8 cellular contexts compared by ENCODE assay signal in the genomic region with DNA sequence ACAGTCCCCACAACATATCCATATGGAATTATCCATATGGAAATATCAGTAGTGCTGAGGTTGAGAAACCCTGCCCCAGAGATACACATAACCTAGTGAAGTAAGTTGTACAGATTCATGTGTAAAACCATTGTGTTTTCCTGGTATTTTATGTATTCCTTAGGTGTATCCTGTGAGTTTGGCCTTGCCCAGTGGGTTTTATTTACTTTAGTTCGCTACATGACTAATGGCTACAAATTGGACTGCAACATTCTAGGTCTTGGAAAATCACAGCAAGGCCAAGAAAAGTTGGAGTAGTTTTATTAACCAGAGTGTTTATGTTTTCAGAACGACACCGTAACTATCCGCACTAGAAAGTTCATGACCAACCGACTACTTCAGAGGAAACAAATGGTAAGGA. TPM values are rescaled to one million over a fixed set of nuclear protein-coding genes. Genes with fewer than 3 reads are reported as not detected.
DNase-seq lines count a peak whose midpoint lies in the region; ATAC-seq and TF ChIP-seq lines count a peak whose summit lies in the region.

No MANE protein-coding gene starts in this region.

- no peak for TF ChIP-seq CTCF in GM06990 (IDR thresholded peaks at IDR 0.05; ENCODE audit: insufficient read depth, low read length, poor library complexity, severe bottlenecking)
- TF ChIP-seq CTCF in RWPE2 (IDR thresholded peaks at IDR 0.05; ENCODE audit: poor library complexity, severe bottlenecking): no peak
- no peak for TF ChIP-seq CTCF in epithelial cell of proximal tubule (conservative IDR thresholded peaks at IDR 0.05; ENCODE audit: low read depth, low read length)
- TF ChIP-seq CTCF in psoas muscle (IDR thresholded peaks at IDR 0.05): no peak

- H3K27ac ChIP-seq in RWPE2 (ENCODE audit: poor library complexity, severe bottlenecking): peak overlapping the region; percentile 67
- H3K27ac ChIP-seq in psoas muscle: peak overlapping the region; percentile 83

- ATAC-seq in RWPE2 (ENCODE audit: low read depth): no peak
- ATAC-seq in psoas muscle: no peak
- no peak for ATAC-seq in HG03097 (IDR thresholded peaks at IDR 0.05; ENCODE audit: low FRiP score, unreplicated experiment)
- no peak for ATAC-seq in HG02798 (IDR thresholded peaks at IDR 0.05; ENCODE audit: poor library complexity, unreplicated experiment)

- H3K4me1 ChIP-seq in RWPE2 (ENCODE audit: insufficient read depth, poor library complexity, severe bottlenecking) (peaks cover 30% of the 10 kb centered on the region), psoas muscle (peaks cover 52% of the 10 kb centered on the region)

- H3K36me3 ChIP-seq in GM06990 (ENCODE audit: control insufficient read depth, insufficient read depth, low read length): peaks cover 28% of the 10 kb centered on the region
- H3K36me3 ChIP-seq in RWPE2 (ENCODE audit: low read depth): peaks cover 59% of the 10 kb centered on the region
- peaks cover 17 to 52% of the 10 kb centered on the region in 2 donors for H3K36me3 ChIP-seq in psoas muscle (ENCODE audit: insufficient read depth in 1 of 2, low read depth in 1 of 2)

- 76 to 89% (median 81%) methylated on average over 5 of the region's 5 CpGs for WGBS in psoas muscle, 3 donors

- H3K4me3 ChIP-seq in GM06990 (replicated peaks; ENCODE audit: low read depth, low read length): peak overlapping the region; percentile 99
- peak overlapping the region; percentile 55 for H3K4me3 ChIP-seq in RWPE2 (ENCODE audit: severe bottlenecking)
- H3K4me3 ChIP-seq in epithelial cell of proximal tubule (ENCODE audit: low read depth, low read length): peak overlapping the region; percentile 95
- peak overlapping the region; percentile 84 for H3K4me3 ChIP-seq in psoas muscle

- H3K9me3 ChIP-seq in RWPE2 (ENCODE audit: severe bottlenecking) (no peaks in the 10 kb centered on the region), psoas muscle (no peaks in the 10 kb centered on the region)

- no peak for DNase-seq in GM06990 (ENCODE audit: extremely low read depth, insufficient read length)
- no peak for DNase-seq in RWPE2 (ENCODE audit: low spot score)
- DNase-seq in epithelial cell of proximal tubule (ENCODE audit: low read depth): no peak
- no peak for DNase-seq in psoas muscle
- DNase-seq in NCI-H1092 treated with DMSO at 0.1 percent for 48 hours (lab: John Stamatoyannopoulos, UW): no peak
- no peak for DNase-seq in A172 (ENCODE audit: low spot score)

- intact Hi-C loops in psoas muscle (cut with DNase I): no loop called here

- H3K27me3 ChIP-seq in GM06990 (replicated peaks; ENCODE audit: control insufficient read depth, insufficient read depth, low read length): no peaks in the 10 kb centered on the region
- no peaks in the 10 kb centered on the region for H3K27me3 ChIP-seq in RWPE2 (ENCODE audit: insufficient read depth, poor library complexity, severe bottlenecking)
- H3K27me3 ChIP-seq in psoas muscle (ENCODE audit: insufficient read depth in 3 of 3, low read length in 2 of 3): no peaks in the 10 kb centered on the region

RNA-seq across cellular contexts. Expression of gene RPS24, which starts 1.4 kb away (rescaled TPM):
- 2,369 and 4,093 TPM in 2 replicates for total RNA-seq in epithelial cell of proximal tubule
- total RNA-seq in psoas muscle: 1,000 to 10,000 TPM in 3 of 4 donors, 100 to 1,000 TPM in 1; 980 to 1,456 (median 1,110) TPM
- polyA plus RNA-seq in psoas muscle: 1,000 to 10,000 TPM; 2,584 to 4,077 (median 3,663) TPM
- 2,746 and 3,389 TPM in 2 replicates for total RNA-seq in A172 (2014; rRNA removed; shearing (Covaris generic))

RNA-seq across cellular contexts. Expression of gene POLR3A, which starts 5.7 kb away (rescaled TPM):
- total RNA-seq in epithelial cell of proximal tubule (14.0 and 20.4 TPM in 2 replicates), psoas muscle (10 to 100 TPM; 11.8 to 16.5 (median 14.1) TPM)
- 10 to 100 TPM in 1 of 3 donors, 1 to 10 TPM in 2; 5.2 to 14.2 (median 8.9) TPM for polyA plus RNA-seq in psoas muscle
- 8.1 and 8.3 TPM in 2 replicates for total RNA-seq in A172 (2014; rRNA removed; shearing (Covaris generic))
